ENCODE assay signal across 12 cellular contexts in the genomic region with DNA sequence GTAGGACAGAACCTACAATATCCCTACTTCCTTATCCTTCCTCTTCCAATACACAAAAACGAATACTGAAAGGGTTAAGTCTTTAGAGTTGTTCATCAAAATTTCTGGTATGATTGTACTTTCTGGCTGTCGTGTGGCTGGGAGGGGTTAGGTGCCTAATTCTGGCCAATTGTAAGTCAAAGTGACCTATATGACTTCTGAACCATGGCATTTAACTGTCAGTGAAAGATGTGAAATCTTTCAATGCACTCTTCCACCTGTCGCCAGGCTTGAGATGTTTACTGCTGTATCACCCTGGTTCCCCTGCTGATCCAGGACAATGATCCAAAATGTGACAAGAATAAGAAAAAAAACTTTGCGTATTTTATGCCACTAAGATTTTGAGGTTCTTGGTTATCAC. TPM values are rescaled to one million over a fixed set of nuclear protein-coding genes. Genes with fewer than 3 reads are reported as not detected.
DNase-seq lines count a peak whose midpoint lies in the region; ATAC-seq, FAIRE-seq and TF ChIP-seq lines count a peak whose summit lies in the region.
"Had no signal": no experiment of that assay in that cellular context is flagged by ENCODE, and none has a peak within 500 bp of the region (broad histone marks: within the 10 kb centered on the region; RNA-seq: fewer than 3 reads in every experiment).

No MANE protein-coding gene starts in this region.

- H3K27ac Mint-ChIP-seq in CD4-positive, CD25-positive, alpha-beta regulatory T cell = peak overlapping the region in 1 of 3 donors; percentile 23
- peak overlapping the region; percentile 71 for H3K27ac Mint-ChIP-seq in activated naive CD8-positive, alpha-beta T cell treated with anti-CD3 and anti-CD28 coated beads, Interleukin-2, amount 50 U/mL, for 24 hours

- H3K4me1 Mint-ChIP-seq in CD4-positive, CD25-positive, alpha-beta regulatory T cell = peaks cover 51 to 92% (median 74%) of the 10 kb centered on the region in 4 donors
- peaks cover 89% of the 10 kb centered on the region for H3K4me1 Mint-ChIP-seq in activated naive CD8-positive, alpha-beta T cell treated with anti-CD3 and anti-CD28 coated beads, Interleukin-2, amount 50 U/mL, for 24 hours

- no peak for TF ChIP-seq CTCF in lower leg skin (IDR thresholded peaks at IDR 0.05)

- H3K36me3 ChIP-seq in CD4-positive, CD25-positive, alpha-beta regulatory T cell (ENCODE audit: control insufficient read depth, insufficient read depth, low read length) = peaks cover 13% of the 10 kb centered on the region
- H3K36me3 ChIP-seq: esophagus muscularis mucosa had no signal

- H3K27me3 Mint-ChIP-seq in CD4-positive, CD25-positive, alpha-beta regulatory T cell = no peaks in the 10 kb centered on the region
- no peaks in the 10 kb centered on the region for H3K27me3 Mint-ChIP-seq in activated naive CD8-positive, alpha-beta T cell treated with anti-CD3 and anti-CD28 coated beads, Interleukin-2, amount 50 U/mL, for 24 hours

- no peak for TF ChIP-seq POLR2A in lower leg skin (IDR thresholded peaks at IDR 0.05)

- H3K9me3 Mint-ChIP-seq in CD4-positive, CD25-positive, alpha-beta regulatory T cell = no peaks in the 10 kb centered on the region
- H3K9me3 Mint-ChIP-seq in activated naive CD8-positive, alpha-beta T cell treated with anti-CD3 and anti-CD28 coated beads, Interleukin-2, amount 50 U/mL, for 24 hours = no peaks in the 10 kb centered on the region

- peak overlapping the region; percentile 41 for H3K27ac ChIP-seq in CD4-positive, CD25-positive, alpha-beta regulatory T cell (ENCODE audit: insufficient read depth, low read length, poor library complexity, severe bottlenecking)
- H3K27ac ChIP-seq: esophagus muscularis mucosa had no signal

- peak overlapping the region; percentile 18 to 72 (median 47) for H3K4me3 Mint-ChIP-seq in CD4-positive, CD25-positive, alpha-beta regulatory T cell
- H3K4me3 Mint-ChIP-seq in activated naive CD8-positive, alpha-beta T cell treated with anti-CD3 and anti-CD28 coated beads, Interleukin-2, amount 50 U/mL, for 24 hours = no peak overlapping the region

- peak; percentile 68 for FAIRE-seq in GM19239 (lab: Jason Lieb, UNC)

- H3K4me1 ChIP-seq in CD4-positive, CD25-positive, alpha-beta regulatory T cell (ENCODE audit: control insufficient read depth, insufficient read depth, low read length, poor library complexity, severe bottlenecking) = peaks cover 82% of the 10 kb centered on the region

- peak overlapping the region; percentile 66 for H3K4me3 ChIP-seq in CD4-positive, CD25-positive, alpha-beta regulatory T cell (ENCODE audit: low read depth, low read length)
- H3K4me3 ChIP-seq in lower leg skin (ENCODE audit: low read depth, poor library complexity, severe bottlenecking) = no peak overlapping the region
- H3K4me3 ChIP-seq: esophagus muscularis mucosa had no signal

- no peak for ATAC-seq in CD4-positive, CD25-positive, alpha-beta regulatory T cell (ENCODE audit: low read depth in 2 of 2)
- peak; percentile 70 for ATAC-seq in HG02852 (IDR thresholded peaks at IDR 0.05; ENCODE audit: unreplicated experiment)
- ATAC-seq in activated naive CD8-positive, alpha-beta T cell treated with anti-CD3 and anti-CD28 coated beads, Interleukin-2, amount 50 U/mL, for 24 hours = peak; percentile 48
- ATAC-seq: left cardiac atrium had no signal

- H3K27me3 ChIP-seq in CD4-positive, CD25-positive, alpha-beta regulatory T cell (ENCODE audit: control insufficient read depth, insufficient read depth, low read length) = no peaks in the 10 kb centered on the region
- H3K27me3 ChIP-seq: esophagus muscularis mucosa had no signal

- peaks cover 14% of the 10 kb centered on the region for H3K36me3 Mint-ChIP-seq in CD4-positive, CD25-positive, alpha-beta regulatory T cell
- peaks cover 6% of the 10 kb centered on the region for H3K36me3 Mint-ChIP-seq in activated naive CD8-positive, alpha-beta T cell treated with anti-CD3 and anti-CD28 coated beads, Interleukin-2, amount 50 U/mL, for 24 hours (ENCODE audit: low read depth)

- DNase-seq in CD4-positive, CD25-positive, alpha-beta regulatory T cell = no peak
- DNase-seq in GM19239 (ENCODE audit: insufficient read length, low spot score) (no peak), LoVo (ENCODE audit: low spot score) (no peak), medulla oblongata (ENCODE audit: extremely low spot score) (no peak), iPS-NIHi11 (ENCODE audit: low spot score) (no peak), lower leg skin (ENCODE audit: low spot score in 2 of 2) (no peak)
- DNase-seq in activated naive CD8-positive, alpha-beta T cell treated with anti-CD3 and anti-CD28 coated beads, Interleukin-2, amount 50 U/mL, for 24 hours = no peak
- DNase-seq: C1 segment of cervical spinal cord, left cardiac atrium, NCI-H1105 had no signal

- intact Hi-C loops in lower leg skin (cut with DNase I; ENCODE audit: low total_unique reads) = no loop called here

- WGBS in lower leg skin, 2 donors = 55 to 64% methylated on average over 4 of the region's 4 CpGs

- H3K9me3 ChIP-seq in CD4-positive, CD25-positive, alpha-beta regulatory T cell (ENCODE audit: control insufficient read depth in 2 of 2, low read length in 2 of 2) = no peaks in the 10 kb centered on the region
- H3K9me3 ChIP-seq: esophagus muscularis mucosa had no signal

RNA-seq across cellular contexts. Expression of gene EPC1, which starts 20.8 kb away (rescaled TPM):
- 218 TPM for total RNA-seq in CD4-positive, CD25-positive, alpha-beta regulatory T cell
- 10 to 100 TPM; 46.6 to 64.4 (median 56.8) TPM for polyA plus RNA-seq in CD4-positive, CD25-positive, alpha-beta regulatory T cell
- total RNA-seq in lower leg skin = 10 to 100 TPM; 33.9 to 42.3 (median 36.8) TPM

Comparison
In these comparisons a context has a peak if more than half of its experiments do, and no peak if none do; other contexts are left out.
1. ATAC-seq: peak in HG02852 (single experiment) and activated naive CD8-positive, alpha-beta T cell treated with anti-CD3 and anti-CD28 coated beads, Interleukin-2, amount 50 U/mL, for 24 hours (single experiment); none in CD4-positive, CD25-positive, alpha-beta regulatory T cell (0 of 2).